ENCODE assay signal across 17 cellular contexts in the genomic region with DNA sequence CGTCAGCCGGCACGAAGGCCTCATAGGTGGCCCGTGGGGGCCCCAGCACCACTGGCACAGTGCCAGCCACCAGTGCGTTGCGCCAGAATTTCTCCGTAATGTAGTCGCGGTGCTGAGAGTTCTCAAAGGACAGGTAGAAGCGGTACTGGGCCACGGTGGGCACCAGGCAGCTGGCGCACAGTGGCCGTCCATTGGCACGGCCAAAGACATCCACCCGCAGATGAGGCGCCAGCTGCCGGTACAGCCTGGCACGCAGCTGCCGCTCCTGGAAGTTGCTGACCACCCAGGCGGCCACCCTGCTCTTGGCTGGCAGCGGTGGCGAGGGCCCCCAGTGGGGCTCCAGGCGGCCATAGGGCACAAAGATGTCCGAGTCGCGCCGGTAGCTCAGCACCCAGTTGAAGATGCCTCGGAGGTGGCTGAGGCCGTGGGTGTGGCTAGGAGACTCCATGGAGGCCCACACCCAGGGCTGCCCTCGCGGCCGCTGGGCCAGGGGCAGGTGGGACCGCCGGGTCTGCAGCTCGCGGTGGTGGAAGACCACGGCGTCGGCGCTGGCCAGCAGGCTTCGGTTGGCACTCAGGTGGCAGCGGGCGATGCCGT. TPM values are rescaled to one million over a fixed set of nuclear protein-coding genes. Genes with fewer than 3 reads are reported as not detected.
DNase-seq lines count a peak whose midpoint lies in the region; ATAC-seq and TF ChIP-seq lines count a peak whose summit lies in the region.
"Had no signal": no experiment of that assay in that cellular context is flagged by ENCODE, and none has a peak within 500 bp of the region (broad histone marks: within the 10 kb centered on the region; RNA-seq: fewer than 3 reads in every experiment).

No MANE protein-coding gene starts in this region.

- H3K27me3 Mint-ChIP-seq in T-helper 2 cell treated with Interferon-gamma antibody and Interleukin-4, amounts not matched to agents 5 μg/mL and 100 μg/mL, for 36 hours (ENCODE audit: low read depth), result no peaks in the 10 kb centered on the region
- no peaks in the 10 kb centered on the region for H3K27me3 Mint-ChIP-seq in IgD-negative memory B cell

- H3K4me3 ChIP-seq in neutrophil (ENCODE audit: low read depth in 1 of 2, low read length in 1 of 2), result peak overlapping the region; percentile 83 to 86
- H3K4me3 ChIP-seq: A549, thoracic aorta had no signal

- no peak for ATAC-seq in HG03378 (IDR thresholded peaks at IDR 0.05; ENCODE audit: unreplicated experiment)
- no peak for ATAC-seq in HG03280 (IDR thresholded peaks at IDR 0.05; ENCODE audit: unreplicated experiment)
- ATAC-seq: A549, heart left ventricle had no signal

- TF ChIP-seq CTCF in neutrophil (IDR thresholded peaks at IDR 0.05), result no peak

- no peaks in the 10 kb centered on the region for H3K9me3 Mint-ChIP-seq in T-helper 2 cell treated with Interferon-gamma antibody and Interleukin-4, amounts not matched to agents 5 μg/mL and 100 μg/mL, for 36 hours
- H3K9me3 Mint-ChIP-seq in IgD-negative memory B cell, result no peaks in the 10 kb centered on the region

- H3K36me3 ChIP-seq in neutrophil, result peaks cover 27% of the 10 kb centered on the region
- H3K36me3 ChIP-seq: esophagus squamous epithelium, heart left ventricle, thoracic aorta had no signal

- H3K4me3 Mint-ChIP-seq in T-helper 2 cell treated with Interferon-gamma antibody and Interleukin-4, amounts not matched to agents 5 μg/mL and 100 μg/mL, for 36 hours, result peak overlapping the region; percentile 50
- peak overlapping the region; percentile 86 to 97 (median 92) for H3K4me3 Mint-ChIP-seq in IgD-negative memory B cell

- peaks cover 36% of the 10 kb centered on the region for H3K4me1 Mint-ChIP-seq in T-helper 2 cell treated with Interferon-gamma antibody and Interleukin-4, amounts not matched to agents 5 μg/mL and 100 μg/mL, for 36 hours (ENCODE audit: low read depth)
- H3K4me1 Mint-ChIP-seq in IgD-negative memory B cell, result peaks cover 29 to 41% (median 31%) of the 10 kb centered on the region in 3 donors

- no peaks in the 10 kb centered on the region for H3K9me3 ChIP-seq in neutrophil
- H3K9me3 ChIP-seq: A549, esophagus squamous epithelium, heart left ventricle, thoracic aorta had no signal

- no peaks in the 10 kb centered on the region for H3K36me3 Mint-ChIP-seq in T-helper 2 cell treated with Interferon-gamma antibody and Interleukin-4, amounts not matched to agents 5 μg/mL and 100 μg/mL, for 36 hours (ENCODE audit: low read depth)
- H3K36me3 Mint-ChIP-seq in IgD-negative memory B cell, result no peaks in the 10 kb centered on the region

- DNase-seq in T-helper 2 cell treated with Interferon-gamma antibody and Interleukin-4, amounts not matched to agents 5 μg/mL and 100 μg/mL, for 36 hours (ENCODE audit: low spot score), result no peak
- DNase-seq in T-helper 2 cell (no peak), A172 (ENCODE audit: low spot score) (no peak)
- DNase-seq: aorta, COR-L47, esophagus squamous epithelium, IMR-90 had no signal

- H3K27ac Mint-ChIP-seq in T-helper 2 cell treated with Interferon-gamma antibody and Interleukin-4, amounts not matched to agents 5 μg/mL and 100 μg/mL, for 36 hours, result peak overlapping the region; percentile 67
- peak overlapping the region; percentile 80 to 96 (median 93) for H3K27ac Mint-ChIP-seq in IgD-negative memory B cell

- peaks cover 10% of the 10 kb centered on the region for H3K27me3 ChIP-seq in neutrophil
- H3K27me3 ChIP-seq: heart left ventricle had no signal

- peak overlapping the region; percentile 69 for H3K27ac ChIP-seq in cingulate gyrus (ENCODE audit: low read depth, low read length)
- H3K27ac ChIP-seq in neutrophil, result peak overlapping the region; percentile 91
- H3K27ac ChIP-seq: A549, thoracic aorta had no signal

- peaks cover 77 to 81% of the 10 kb centered on the region in 2 experiments for H3K4me1 ChIP-seq in neutrophil (ENCODE audit: control insufficient read depth in 1 of 2, insufficient read depth in 1 of 2, low read depth in 1 of 2, low read length in 1 of 2)

RNA-seq across cellular contexts. Expression of a gene that starts 0.9 kb away (rescaled TPM):
- polyA plus RNA-seq in IgD-negative memory B cell, result 26.6 TPM
- total RNA-seq in A172 (2014; rRNA removed; shearing (Covaris generic)), result 0.07 TPM in 1 of 2 replicates, not detected in the other
- total RNA-seq: IMR-90, pulmonary artery endothelial cell, thoracic aorta had no signal
- polyA plus RNA-seq: A549, aorta, IMR-90, keratinocyte had no signal

RNA-seq across cellular contexts. Expression of a gene that starts 3.0 kb away (rescaled TPM):
- polyA plus RNA-seq in IgD-negative memory B cell, result 3.9 TPM
- total RNA-seq in A172 (2014; rRNA removed; shearing (Covaris generic)), result 32.3 and 33.5 TPM in 2 replicates

RNA-seq across cellular contexts. Expression of a gene that starts 14.9 kb away (rescaled TPM):
- 2.0 TPM for polyA plus RNA-seq in IgD-negative memory B cell
- total RNA-seq in A172 (2014; rRNA removed; shearing (Covaris generic)), result 47.4 and 49.6 TPM in 2 replicates

RNA-seq across cellular contexts. Expression of a gene that starts 22.8 kb away (rescaled TPM):
- not detected for polyA plus RNA-seq in IgD-negative memory B cell
- total RNA-seq in A172 (2014; rRNA removed; shearing (Covaris generic)), result not detected in 2 replicates
- total RNA-seq: IMR-90, pulmonary artery endothelial cell had no signal
- polyA plus RNA-seq: aorta, IMR-90 had no signal

RNA-seq across cellular contexts. Expression of a gene that starts 34.7 kb away (rescaled TPM):
- polyA plus RNA-seq in IgD-negative memory B cell, result 3.5 TPM
- 126 and 133 TPM in 2 replicates for total RNA-seq in A172 (2014; rRNA removed; shearing (Covaris generic))
